ENCODE assay signal across 21 cellular contexts in the genomic region with DNA sequence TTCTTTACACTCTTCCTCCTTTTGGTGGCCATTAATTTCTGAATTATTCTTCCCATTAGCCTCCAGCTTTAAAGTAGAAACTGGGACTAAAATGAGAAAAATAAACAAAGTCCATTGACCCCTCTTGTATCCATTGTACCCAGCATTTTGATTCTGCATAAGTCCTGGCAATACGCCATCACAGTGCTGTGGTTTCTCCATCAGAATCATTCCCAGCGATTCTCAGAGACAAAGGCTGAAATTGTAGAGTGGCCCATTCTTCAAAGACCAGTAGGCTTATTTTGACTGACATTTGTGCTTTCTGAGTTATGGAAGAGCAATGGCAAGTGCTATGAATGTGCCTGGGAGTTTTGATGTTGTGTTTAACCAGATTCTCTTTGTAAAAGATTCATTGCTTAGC.
"Had no signal": no experiment of that assay in that cellular context is flagged by ENCODE, and none has a peak within 500 bp of the region (broad histone marks: within the 10 kb centered on the region; RNA-seq: fewer than 3 reads in every experiment).

No MANE protein-coding gene starts in this region.

- H3K9me3 ChIP-seq: MG63 had no signal

- H3K4me3 ChIP-seq: MG63 had no signal

- DNase-seq: Karpas-422, KG1, MG63, NCI-H1092, NCI-H1417, NCI-H1436 treated with DMSO at 0.1 percent for 48 hours, NCI-H1694, NCI-H187 treated with DMSO at 0.1 percent for 48 hours, NCI-H2029 treated with DMSO at 0.1 percent for 48 hours, NCI-H2107, NCI-H2171 treated with DMSO at 0.1 percent for 48 hours, NCI-H345, NCI-H446 treated with DMSO at 0.1 percent for 48 hours, NCI-H510A treated with DMSO at 0.1 percent for 48 hours, NCI-H526, NCI-H82, Right ventricle myocardium superior, RPMI8226, SIG-M5, T-helper 2 cell had no signal

- H3K27me3 ChIP-seq: MG63 had no signal

- ATAC-seq: SK-N-SH treated with all-trans-retinoic acid at 6 μM for 48 hours had no signal

- H3K36me3 ChIP-seq: MG63 had no signal
